ENCODE assay signal across 1 cellular context in the genomic region with DNA sequence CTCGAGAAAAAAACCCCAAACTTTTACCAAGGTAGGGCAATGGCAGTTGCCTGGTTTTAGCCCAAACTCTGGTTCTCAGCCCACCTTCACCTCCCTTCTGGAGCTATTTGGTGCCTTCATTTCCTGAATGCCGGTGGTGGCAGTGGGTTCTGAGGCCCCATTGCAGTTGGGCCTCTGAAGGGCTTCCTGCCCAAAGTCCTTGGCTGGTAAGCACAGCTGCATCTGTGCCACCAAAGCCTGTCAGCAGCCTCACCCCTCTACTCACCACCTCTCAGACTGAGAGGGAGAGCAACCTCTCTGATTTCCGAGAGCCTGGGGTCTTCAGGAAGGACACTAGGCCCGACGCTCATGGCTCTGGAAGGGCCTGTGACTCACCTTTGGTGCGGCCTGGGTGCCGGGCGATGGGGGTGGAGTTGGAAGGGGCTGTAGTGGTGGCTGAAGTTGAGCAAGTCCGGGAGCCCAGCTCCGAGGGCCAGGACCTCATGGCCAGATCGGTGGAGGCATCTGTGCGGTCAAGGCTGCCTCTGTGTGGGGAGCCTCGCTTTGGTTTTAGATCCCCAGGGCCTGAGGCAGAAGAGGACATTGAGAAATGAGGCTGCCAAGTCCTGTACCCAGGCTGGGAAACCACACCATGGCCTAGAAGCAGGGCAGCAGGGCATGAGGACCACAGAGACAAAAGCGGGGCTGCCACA.
TF ChIP-seq lines count a peak whose summit lies in the region.

No MANE protein-coding gene starts in this region.

TF ChIP-seq in IMR-90, 13 proteins besides CTCF, POLR2A, EP300 and RAD21:
- no peak for TF ChIP-seq RFX5 (IDR thresholded peaks at IDR 0.05; ENCODE audit: low read depth, low read length)
- TF ChIP-seq RCOR1 (IDR thresholded peaks at IDR 0.05; ENCODE audit: insufficient replicate concordance, low read length) = no peak
- TF ChIP-seq CEBPB (IDR thresholded peaks at IDR 0.05; ENCODE audit: low read depth, low read length) = no peak
- TF ChIP-seq SMC3 (IDR thresholded peaks at IDR 0.05; ENCODE audit: low read depth, low read length) = no peak
- TF ChIP-seq, protein P1, sequence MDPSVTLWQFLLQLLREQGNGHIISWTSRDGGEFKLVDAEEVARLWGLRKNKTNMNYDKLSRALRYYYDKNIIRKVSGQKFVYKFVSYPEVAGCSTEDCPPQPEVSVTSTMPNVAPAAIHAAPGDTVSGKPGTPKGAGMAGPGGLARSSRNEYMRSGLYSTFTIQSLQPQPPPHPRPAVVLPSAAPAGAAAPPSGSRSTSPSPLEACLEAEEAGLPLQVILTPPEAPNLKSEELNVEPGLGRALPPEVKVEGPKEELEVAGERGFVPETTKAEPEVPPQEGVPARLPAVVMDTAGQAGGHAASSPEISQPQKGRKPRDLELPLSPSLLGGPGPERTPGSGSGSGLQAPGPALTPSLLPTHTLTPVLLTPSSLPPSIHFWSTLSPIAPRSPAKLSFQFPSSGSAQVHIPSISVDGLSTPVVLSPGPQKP (IDR thresholded peaks at IDR 0.05; ENCODE audit: borderline replicate concordance, low read depth, low read length) = no peak
- TF ChIP-seq MXI1 (IDR thresholded peaks at IDR 0.05; ENCODE audit: borderline replicate concordance, low read depth, low read length) = no peak
- no peak for TF ChIP-seq NFE2L2 (IDR thresholded peaks at IDR 0.05; ENCODE audit: low read depth, low read length)
- no peak for TF ChIP-seq MAFK (IDR thresholded peaks at IDR 0.05; ENCODE audit: low read depth, low read length)
- no peak for TF ChIP-seq BHLHE40 (IDR thresholded peaks at IDR 0.05; ENCODE audit: low read depth, low read length)
- no peak for TF ChIP-seq CHD1 (IDR thresholded peaks at IDR 0.05; ENCODE audit: low read depth, low read length)
- TF ChIP-seq, protein P2, sequence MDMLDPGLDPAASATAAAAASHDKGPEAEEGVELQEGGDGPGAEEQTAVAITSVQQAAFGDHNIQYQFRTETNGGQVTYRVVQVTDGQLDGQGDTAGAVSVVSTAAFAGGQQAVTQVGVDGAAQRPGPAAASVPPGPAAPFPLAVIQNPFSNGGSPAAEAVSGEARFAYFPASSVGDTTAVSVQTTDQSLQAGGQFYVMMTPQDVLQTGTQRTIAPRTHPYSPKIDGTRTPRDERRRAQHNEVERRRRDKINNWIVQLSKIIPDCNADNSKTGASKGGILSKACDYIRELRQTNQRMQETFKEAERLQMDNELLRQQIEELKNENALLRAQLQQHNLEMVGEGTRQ (IDR thresholded peaks at IDR 0.05; ENCODE audit: low read depth, low read length) = no peak
- no peak for TF ChIP-seq FOS (IDR thresholded peaks at IDR 0.05; ENCODE audit: low read depth, low read length)
- TF ChIP-seq MAZ (IDR thresholded peaks at IDR 0.05; ENCODE audit: borderline replicate concordance, low read depth, low read length) = no peak
